In the genomic region with DNA sequence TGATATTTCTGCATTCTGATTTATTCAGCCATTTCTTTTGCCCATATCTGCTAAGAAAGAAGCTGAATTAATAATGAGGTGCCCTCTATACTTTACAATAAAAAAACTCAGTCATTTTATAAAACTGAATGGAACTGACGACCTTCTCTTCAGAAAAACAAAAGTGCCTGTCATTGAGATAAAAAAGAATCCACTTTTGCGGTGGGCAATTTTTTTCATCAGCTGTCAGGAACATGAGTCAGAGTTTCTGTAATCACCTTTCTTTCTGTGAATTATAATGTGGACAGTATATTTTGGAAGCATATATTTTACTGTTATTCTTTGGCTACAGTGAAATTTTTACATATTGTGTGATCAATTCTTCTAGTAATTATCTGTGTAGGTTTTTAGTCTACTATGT, we compare ENCODE assay signal across 33 cellular contexts. TPM values are rescaled to one million over a fixed set of nuclear protein-coding genes. Genes with fewer than 3 reads are reported as not detected.
"Had no signal": no experiment of that assay in that cellular context is flagged by ENCODE, and none has a peak within 500 bp of the region (broad histone marks: within the 10 kb centered on the region; RNA-seq: fewer than 3 reads in every experiment).

No MANE protein-coding gene starts in this region.

- ATAC-seq: activated T-helper 17 cell treated with anti-CD3 and anti-CD28 coated beads, Interleukin-2, amount 50 U/mL, for 72 hours; body of pancreas; WTC11 had no signal

- H3K36me3 Mint-ChIP-seq: activated naive CD4-positive, alpha-beta T cell treated with anti-CD3 and anti-CD28 coated beads, Interleukin-2, amount 10 ng/mL, durations not matched to agents 7 days and 5 days; activated naive CD8-positive, alpha-beta T cell treated with anti-CD3 and anti-CD28 coated beads, Interleukin-2, amount 10 ng/mL, durations not matched to agents 7 days and 5 days; WTC11 had no signal

- FAIRE-seq: colon had no signal

- H3K27ac ChIP-seq: adrenal gland, body of pancreas, SK-N-MC had no signal

- DNase-seq: activated CD4-positive, alpha-beta T cell treated with anti-CD3 and anti-CD28 coated beads, Interleukin-2, amount 10 ng/mL, durations not matched to agents 24 days and 14 days; activated CD4-positive, alpha-beta T cell treated with anti-CD3 and anti-CD28 coated beads, Interleukin-2, amount 50 U/mL, for 48 hours; activated CD4-positive, CD25-positive, alpha-beta regulatory T cell treated with anti-CD3 and anti-CD28 coated beads, Interleukin-2, amount 50 U/mL, for 72 hours; activated CD8-positive, alpha-beta memory T cell treated with anti-CD3 and anti-CD28 coated beads for 24 hours; activated gamma-delta T cell; activated naive CD4-positive, alpha-beta T cell treated with anti-CD3 and anti-CD28 coated beads, Interleukin-2, amount 10 ng/mL, durations not matched to agents 7 days and 5 days; activated naive CD8-positive, alpha-beta T cell treated with anti-CD3 and anti-CD28 coated beads, Interleukin-2, amount 10 ng/mL, durations not matched to agents 7 days and 5 days; activated T-cell treated with anti-CD3 and anti-CD28 coated beads for 4 hours; activated T-cell treated with anti-CD3 and anti-CD28 coated beads, Interleukin-2, amount 50 U/mL, for 48 hours; aorta; body of pancreas; KG1; MG63; MV-4-11; NCI-H1092 treated with DMSO at 0.1 percent for 48 hours; NCI-H1417 treated with DMSO at 0.1 percent for 48 hours; NCI-H1694; NCI-H2029 treated with DMSO at 0.1 percent for 48 hours; NCI-H345; NCI-H510A; NCI-H526 treated with DMSO at 0.1 percent for 48 hours; NCI-H82; SIG-M5; SW 1271 had no signal

- H3K27ac Mint-ChIP-seq: activated CD4-positive, alpha-beta T cell treated with anti-CD3 and anti-CD28 coated beads, Interleukin-2, amount 10 ng/mL, durations not matched to agents 24 days and 14 days; activated naive CD4-positive, alpha-beta T cell treated with anti-CD3 and anti-CD28 coated beads, Interleukin-2, amount 10 ng/mL, durations not matched to agents 7 days and 5 days; activated naive CD8-positive, alpha-beta T cell treated with anti-CD3 and anti-CD28 coated beads, Interleukin-2, amount 10 ng/mL, durations not matched to agents 7 days and 5 days; activated T-helper 17 cell treated with anti-CD3 and anti-CD28 coated beads, Interleukin-2, amount 50 U/mL, for 72 hours; T-helper 1 cell treated with Interleukin-12 subunit alpha and Interleukin-12 subunit beta and Interleukin-4 antibody, amounts not matched to agents 30 μg/mL and 1 μg/mL, for 36 hours; WTC11 had no signal

- H3K36me3 ChIP-seq: adrenal gland, MG63 had no signal

- H3K4me1 Mint-ChIP-seq: activated CD4-positive, alpha-beta T cell treated with anti-CD3 and anti-CD28 coated beads, Interleukin-2, amount 10 ng/mL, durations not matched to agents 24 days and 14 days; activated naive CD4-positive, alpha-beta T cell treated with anti-CD3 and anti-CD28 coated beads, Interleukin-2, amount 10 ng/mL, durations not matched to agents 7 days and 5 days; activated T-helper 17 cell treated with anti-CD3 and anti-CD28 coated beads, Interleukin-2, amount 50 U/mL, for 72 hours; WTC11 had no signal

- H3K9me3 Mint-ChIP-seq: activated CD4-positive, alpha-beta T cell treated with anti-CD3 and anti-CD28 coated beads, Interleukin-2, amount 10 ng/mL, durations not matched to agents 24 days and 14 days; activated naive CD4-positive, alpha-beta T cell treated with anti-CD3 and anti-CD28 coated beads, Interleukin-2, amount 10 ng/mL, durations not matched to agents 7 days and 5 days; activated naive CD8-positive, alpha-beta T cell treated with anti-CD3 and anti-CD28 coated beads, Interleukin-2, amount 10 ng/mL, durations not matched to agents 7 days and 5 days; activated T-helper 17 cell treated with anti-CD3 and anti-CD28 coated beads, Interleukin-2, amount 50 U/mL, for 72 hours; central memory CD8-positive, alpha-beta T cell; T-helper 1 cell treated with Interleukin-12 subunit alpha and Interleukin-12 subunit beta and Interleukin-4 antibody, amounts not matched to agents 30 μg/mL and 1 μg/mL, for 36 hours; WTC11 had no signal

- H3K9me3 ChIP-seq: adrenal gland, body of pancreas, MG63 had no signal

- H3K4me3 ChIP-seq: adrenal gland, body of pancreas, MG63, SK-N-MC had no signal

- H3K27me3 ChIP-seq: adrenal gland, body of pancreas, MG63 had no signal

- H3K4me3 Mint-ChIP-seq: activated CD4-positive, alpha-beta T cell treated with anti-CD3 and anti-CD28 coated beads, Interleukin-2, amount 10 ng/mL, durations not matched to agents 24 days and 14 days; activated naive CD4-positive, alpha-beta T cell treated with anti-CD3 and anti-CD28 coated beads, Interleukin-2, amount 10 ng/mL, durations not matched to agents 7 days and 5 days; activated naive CD8-positive, alpha-beta T cell treated with anti-CD3 and anti-CD28 coated beads, Interleukin-2, amount 10 ng/mL, durations not matched to agents 7 days and 5 days; activated T-helper 17 cell treated with anti-CD3 and anti-CD28 coated beads, Interleukin-2, amount 50 U/mL, for 72 hours; central memory CD8-positive, alpha-beta T cell; T-helper 1 cell treated with Interleukin-12 subunit alpha and Interleukin-12 subunit beta and Interleukin-4 antibody, amounts not matched to agents 30 μg/mL and 1 μg/mL, for 36 hours; WTC11 had no signal

RNA-seq across cellular contexts. Expression of gene IL20RA, which starts 33.4 kb away (rescaled TPM):
- total RNA-seq: activated CD4-positive, alpha-beta T cell treated with anti-CD3 and anti-CD28 coated beads, Interleukin-2, amount 10 ng/mL, durations not matched to agents 24 days and 14 days; activated naive CD8-positive, alpha-beta T cell treated with anti-CD3 and anti-CD28 coated beads, Interleukin-2, amount 10 ng/mL, durations not matched to agents 7 days and 5 days; OCI-LY7; RPMI7951 had no signal
- polyA plus RNA-seq: aorta had no signal
